ENCODE assay signal across 8 cellular contexts in the genomic region with DNA sequence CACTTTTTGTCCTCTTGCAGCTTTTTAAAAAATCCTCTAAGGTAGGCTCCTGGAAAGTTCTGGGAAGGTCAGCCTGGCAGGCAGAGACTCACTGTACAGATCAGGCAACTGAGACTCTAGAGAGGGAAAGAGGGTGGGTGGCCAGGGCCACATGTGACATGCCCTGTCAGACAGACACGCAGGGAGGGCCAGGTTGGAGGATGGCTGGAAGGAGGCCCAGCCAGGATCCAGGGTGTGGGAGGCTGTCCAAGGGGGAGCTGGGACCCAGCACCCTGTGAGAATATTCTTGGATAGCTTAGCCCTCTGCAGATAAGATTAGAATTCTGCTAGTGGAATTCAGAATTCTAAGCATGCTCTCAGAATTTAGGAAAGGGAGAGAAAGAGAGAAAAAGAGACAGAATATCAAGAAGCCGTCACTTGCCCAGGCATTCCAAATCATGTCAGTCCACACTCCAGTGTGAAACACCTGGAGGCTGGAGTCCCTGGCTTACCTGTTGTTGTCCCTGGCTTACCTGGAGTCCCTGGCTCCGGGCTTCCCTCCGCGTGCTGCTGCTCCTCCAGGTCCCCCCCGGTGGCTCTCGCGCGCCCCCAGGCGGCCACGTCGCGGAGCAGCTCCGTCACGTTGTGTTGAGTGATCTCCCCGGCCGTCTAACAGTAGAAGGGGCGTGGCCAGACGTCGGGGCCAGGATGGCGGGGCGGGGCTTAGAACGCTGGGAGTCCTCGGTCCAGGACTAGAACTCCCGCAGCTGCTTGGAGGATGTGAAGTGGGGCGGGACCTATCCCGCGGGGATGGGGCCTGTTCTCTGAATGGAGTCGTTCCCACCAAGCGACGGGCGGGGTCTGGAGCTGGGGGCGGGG. TPM values are rescaled to one million over a fixed set of nuclear protein-coding genes. Genes with fewer than 3 reads are reported as not detected.
DNase-seq lines count a peak whose midpoint lies in the region; ATAC-seq, FAIRE-seq and TF ChIP-seq lines count a peak whose summit lies in the region.

No MANE protein-coding gene starts in this region.

- in situ Hi-C loops in HepG2 (cut with HindIII; ENCODE audit: extremely low pct_ligation_motif_present, low pct_unique_long_range_greater_than_20kb) = no loop called here

- BruUV-seq in HepG2 (replicated peaks; lab: Mats Ljungman, UMichigan) = no TSS peak

- no peak overlapping the region for H3K4me2 ChIP-seq in HepG2 (ENCODE audit: low read depth, low read length)

- H3K27me3 ChIP-seq in HepG2 (ENCODE audit: control insufficient read depth in 1 of 2, insufficient read depth in 2 of 2, low read length in 2 of 2) = peaks cover 0 to 31% of the 10 kb centered on the region in 2 experiments; a peak in 2 of 5 replicates

- no peaks in the 10 kb centered on the region for H3K9me3 ChIP-seq in HepG2 (ENCODE audit: low read length)

- POLR2A ChIA-PET in HepG2 (lab: Yijun Ruan, JAX) = interaction anchor here (0.7 to 1.1 kb wide), 4 partner anchors 43 to 301 kb away, joined by 3 to 5 read pairs (median 4); a partner anchor contains a TSS

- no peak overlapping the region for H2AFZ ChIP-seq in HepG2 (ENCODE audit: low read length)

- TF ChIP-seq EP300 in HepG2 (IDR thresholded peaks at IDR 0.05; ENCODE audit: low read depth in 2 of 2, low read length in 2 of 2) (no peak), HepG2 (CRISPR knock-in tag; IDR thresholded peaks at IDR 0.05; ENCODE audit: borderline replicate concordance) (no peak)

- peak; percentile 53 for ATAC-seq in HG03520 (IDR thresholded peaks at IDR 0.05; ENCODE audit: unreplicated experiment)
- peak; percentile 79 for ATAC-seq in HepG2
- no peak for ATAC-seq in GM18873 (IDR thresholded peaks at IDR 0.05; ENCODE audit: low FRiP score, unreplicated experiment)

- no peak for TF ChIP-seq POLR2A in HepG2 (IDR thresholded peaks at IDR 0.05; ENCODE audit: insufficient read depth in 1 of 2, low read depth in 2 of 2, low read length in 2 of 2)

- H3K4me1 Mint-ChIP-seq in activated CD4-positive, alpha-beta T cell treated with anti-CD3 and anti-CD28 coated beads, Interleukin-2, amount 10 ng/mL, durations not matched to agents 24 days and 14 days = peaks cover 6% of the 10 kb centered on the region
- peaks cover 14% of the 10 kb centered on the region for H3K4me1 Mint-ChIP-seq in chondrocyte (ENCODE audit: low read depth)

- no peak overlapping the region for H3K27ac ChIP-seq in HepG2 (ENCODE audit: extremely low read length, insufficient read depth, low read length)

- peak; percentile 84 for TF ChIP-seq RAD21 in HepG2 (CRISPR knock-in tag; IDR thresholded peaks at IDR 0.05)

- FAIRE-seq in G401.6 (lab: Jason Lieb, UNC) (peak; percentile 95), HepG2 (lab: Jason Lieb, UNC) (peak; percentile 23)

- H3K9me3 Mint-ChIP-seq in activated CD4-positive, alpha-beta T cell treated with anti-CD3 and anti-CD28 coated beads, Interleukin-2, amount 10 ng/mL, durations not matched to agents 24 days and 14 days = no peaks in the 10 kb centered on the region
- no peaks in the 10 kb centered on the region for H3K9me3 Mint-ChIP-seq in chondrocyte (ENCODE audit: low read depth)

- H3K36me3 ChIP-seq in HepG2 (replicated peaks in 1 of 2; ENCODE audit: control insufficient read depth in 1 of 2, insufficient read depth in 2 of 2, low read length in 2 of 2) = no peaks in the 10 kb centered on the region

- H3K27ac Mint-ChIP-seq in activated CD4-positive, alpha-beta T cell treated with anti-CD3 and anti-CD28 coated beads, Interleukin-2, amount 10 ng/mL, durations not matched to agents 24 days and 14 days = peak overlapping the region; percentile 37
- H3K27ac Mint-ChIP-seq in chondrocyte (ENCODE audit: unreplicated experiment) = no peak overlapping the region

- H3K4me3 ChIP-seq in HepG2 (replicated peaks in 1 of 3; ENCODE audit: insufficient read depth in 1 of 3, low read depth in 2 of 3, low read length in 3 of 3) = no peak overlapping the region

- no peaks in the 10 kb centered on the region for H4K20me1 ChIP-seq in HepG2 (ENCODE audit: insufficient read depth, low read length)

- H3K27me3 Mint-ChIP-seq in activated CD4-positive, alpha-beta T cell treated with anti-CD3 and anti-CD28 coated beads, Interleukin-2, amount 10 ng/mL, durations not matched to agents 24 days and 14 days = peaks cover 37% of the 10 kb centered on the region
- H3K27me3 Mint-ChIP-seq in chondrocyte (ENCODE audit: low read depth) = peaks cover 13% of the 10 kb centered on the region

- CTCF ChIA-PET in HepG2 (lab: Yijun Ruan, JAX; ENCODE audit: low intra/inter-chr PET ratio, low total read pairs) = interaction anchor here (0.7 to 1.5 kb wide), 2 partner anchors 15 to 19 kb away, joined by 3 to 15 read pairs; no protein-coding TSS in a partner anchor

- peaks cover 20% of the 10 kb centered on the region for H3K4me1 ChIP-seq in HepG2 (ENCODE audit: insufficient read depth, low read length)

- H3K36me3 Mint-ChIP-seq in activated CD4-positive, alpha-beta T cell treated with anti-CD3 and anti-CD28 coated beads, Interleukin-2, amount 10 ng/mL, durations not matched to agents 24 days and 14 days (ENCODE audit: low read depth) = no peaks in the 10 kb centered on the region
- H3K36me3 Mint-ChIP-seq in chondrocyte (ENCODE audit: low read depth) = no peaks in the 10 kb centered on the region

- H3K79me2 ChIP-seq in HepG2 (ENCODE audit: insufficient read depth, low read length) = no peaks in the 10 kb centered on the region

- TF ChIP-seq CTCF in chondrocyte (IDR thresholded peaks at IDR 0.05) (peak; percentile 92), HepG2 (CRISPR knock-in tag; IDR thresholded peaks at IDR 0.05) (peak; percentile 98)

- H3K9ac ChIP-seq in HepG2 (ENCODE audit: insufficient read depth, low read depth, low read length) = no peak overlapping the region

- peak overlapping the region; percentile 34 for H3K4me3 Mint-ChIP-seq in activated CD4-positive, alpha-beta T cell treated with anti-CD3 and anti-CD28 coated beads, Interleukin-2, amount 10 ng/mL, durations not matched to agents 24 days and 14 days
- no peak overlapping the region for H3K4me3 Mint-ChIP-seq in chondrocyte (ENCODE audit: unreplicated experiment)

- DNase-seq in NCI-H748 treated with DMSO at 0.1 percent for 48 hours (lab: John Stamatoyannopoulos, UW) = peak; percentile 96
- peak; percentile 97 for DNase-seq in activated CD4-positive, alpha-beta T cell treated with anti-CD3 and anti-CD28 coated beads, Interleukin-2, amount 10 ng/mL, durations not matched to agents 24 days and 14 days
- DNase-seq in chondrocyte (ENCODE audit: low spot score) = no peak
- DNase-seq in HepG2 (ENCODE audit: low spot score) = peak; percentile 81
- DNase-seq in stimulated activated CD4-positive, alpha-beta T cell treated with anti-CD3 and anti-CD28 coated beads, TNF-alpha, amount 100 ng/mL, for 4 hours (ENCODE audit: low read depth in 3 of 3) = peak; percentile 68 to 76 (median 73)

- intact Hi-C loops in activated CD4-positive, alpha-beta T cell treated with anti-CD3 and anti-CD28 coated beads, Interleukin-2, amount 10 ng/mL, durations not matched to agents 24 days and 14 days (cut with micrococcal nuclease) = loop anchor here (2.0 to 5.0 kb wide), 3 partner anchors 20 to 282 kb away; a partner anchor contains a TSS
- intact Hi-C loops in HepG2 (cut with micrococcal nuclease; ENCODE audit: unreplicated experiment) = loop anchor here (2.0 kb wide), 1 partner anchor 20 kb away; no protein-coding TSS in a partner anchor

- WGBS in HepG2 (ENCODE audit: low lambda C conversion rate) = 26% methylated on average over 2 of the region's 33 CpGs

RNA-seq across cellular contexts. Expression of a gene that starts 2.8 kb away (rescaled TPM):
- total RNA-seq in activated CD4-positive, alpha-beta T cell treated with anti-CD3 and anti-CD28 coated beads, Interleukin-2, amount 10 ng/mL, durations not matched to agents 24 days and 14 days = not detected in 2 replicates
- not detected in 3 replicates for total RNA-seq in chondrocyte
- total RNA-seq in HepG2 (2016; rRNA removed; fragmentation: Illumina TruSeq; extraction: Trizol) = 3.5 and 3.7 TPM in 2 replicates
- 1.9 and 3.2 TPM in 2 replicates for total RNA-seq in HepG2 (2016; cell fraction: cytosol; rRNA removed; fragmentation: Illumina TruSeq; extraction: Trizol; ENCODE audit: low read depth)
- total RNA-seq in HepG2 (2016; cell fraction: insoluble cytoplasmic fraction; rRNA removed; fragmentation: Illumina TruSeq; extraction: Trizol) = 3.8 and 5.6 TPM in 2 replicates
- 2.0 and 2.4 TPM in 2 replicates for total RNA-seq in HepG2 (2016; cell fraction: membrane; rRNA removed; fragmentation: Illumina TruSeq; extraction: Trizol)
- 1.6 and 2.3 TPM in 2 replicates for total RNA-seq in HepG2 (2016; cell fraction: nucleus; rRNA removed; fragmentation: Illumina TruSeq; extraction: Trizol)
- polyA plus RNA-seq in HepG2 (2011; rRNA removed) = 3.7 TPM in 2 replicates
- 4.8 and 5.7 TPM in 2 replicates for polyA plus RNA-seq in HepG2 (2011; cell fraction: cytosol; rRNA removed)
- 2.4 and 3.1 TPM in 2 replicates for polyA plus RNA-seq in HepG2 (2011; cell fraction: nucleus; rRNA removed)
- polyA plus RNA-seq in HepG2 (2012) = 4.6 and 9.0 TPM in 2 replicates
- polyA plus RNA-seq in HepG2 (2016; cell fraction: cytosol; fragmentation: Illumina TruSeq; extraction: Trizol; ENCODE audit: low read depth) = 1.5 and 2.8 TPM in 2 replicates
- polyA plus RNA-seq in HepG2 (2016; cell fraction: insoluble cytoplasmic fraction; fragmentation: Illumina TruSeq; extraction: Trizol; ENCODE audit: low read depth) = 4.3 and 5.1 TPM in 2 replicates
- 1.1 and 1.6 TPM in 2 replicates for polyA plus RNA-seq in HepG2 (2016; cell fraction: membrane; fragmentation: Illumina TruSeq; extraction: Trizol; ENCODE audit: low read depth)
- polyA plus RNA-seq in HepG2 (2016; cell fraction: nucleus; fragmentation: Illumina TruSeq; extraction: Trizol; ENCODE audit: insufficient read depth, low read depth) = 3.4 TPM in 2 replicates
- 0.48 and 0.75 TPM in 2 replicates for polyA minus RNA-seq in HepG2 (2011; rRNA and poly(A)+ RNA removed; ENCODE audit: low replicate concordance)
- not detected in 2 replicates for polyA minus RNA-seq in HepG2 (2011; cell fraction: cytosol; rRNA and poly(A)+ RNA removed)
- polyA minus RNA-seq in HepG2 (2011; cell fraction: nucleus; rRNA and poly(A)+ RNA removed) = not detected in 2 replicates

RNA-seq across cellular contexts. Expression of a gene that starts 6.1 kb away (rescaled TPM):
- not detected in 2 replicates for total RNA-seq in activated CD4-positive, alpha-beta T cell treated with anti-CD3 and anti-CD28 coated beads, Interleukin-2, amount 10 ng/mL, durations not matched to agents 24 days and 14 days
- 0.90 to 2.2 TPM (median 1.3 TPM) in 3 replicates for total RNA-seq in chondrocyte
- total RNA-seq in HepG2 (2016; rRNA removed; fragmentation: Illumina TruSeq; extraction: Trizol) = 0.40 and 0.41 TPM in 2 replicates
- total RNA-seq in HepG2 (2016; cell fraction: cytosol; rRNA removed; fragmentation: Illumina TruSeq; extraction: Trizol; ENCODE audit: low read depth) = 0.40 TPM in 1 of 2 replicates, not detected in the other
- 0.17 and 0.30 TPM in 2 replicates for total RNA-seq in HepG2 (2016; cell fraction: insoluble cytoplasmic fraction; rRNA removed; fragmentation: Illumina TruSeq; extraction: Trizol)
- total RNA-seq in HepG2 (2016; cell fraction: membrane; rRNA removed; fragmentation: Illumina TruSeq; extraction: Trizol) = 0.17 and 0.34 TPM in 2 replicates
- total RNA-seq in HepG2 (2016; cell fraction: nucleus; rRNA removed; fragmentation: Illumina TruSeq; extraction: Trizol) = 0.66 and 1.1 TPM in 2 replicates
- polyA plus RNA-seq in HepG2 (2011; rRNA removed) = 0.30 and 0.33 TPM in 2 replicates
- 0.12 and 0.27 TPM in 2 replicates for polyA plus RNA-seq in HepG2 (2011; cell fraction: cytosol; rRNA removed)
- 1.0 and 1.6 TPM in 2 replicates for polyA plus RNA-seq in HepG2 (2011; cell fraction: nucleus; rRNA removed)
- 0.24 and 0.31 TPM in 2 replicates for polyA plus RNA-seq in HepG2 (2012)
- 0.28 TPM in 1 of 2 replicates, not detected in the other for polyA plus RNA-seq in HepG2 (2016; cell fraction: cytosol; fragmentation: Illumina TruSeq; extraction: Trizol; ENCODE audit: low read depth)
- polyA plus RNA-seq in HepG2 (2016; cell fraction: insoluble cytoplasmic fraction; fragmentation: Illumina TruSeq; extraction: Trizol; ENCODE audit: low read depth) = 0.41 and 0.73 TPM in 2 replicates
- polyA plus RNA-seq in HepG2 (2016; cell fraction: membrane; fragmentation: Illumina TruSeq; extraction: Trizol; ENCODE audit: low read depth) = not detected in 2 replicates
- polyA plus RNA-seq in HepG2 (2016; cell fraction: nucleus; fragmentation: Illumina TruSeq; extraction: Trizol; ENCODE audit: insufficient read depth, low read depth) = 1.1 and 1.9 TPM in 2 replicates
- polyA minus RNA-seq in HepG2 (2011; rRNA and poly(A)+ RNA removed; ENCODE audit: low replicate concordance) = 0.06 and 16.2 TPM in 2 replicates
- not detected in 2 replicates for polyA minus RNA-seq in HepG2 (2011; cell fraction: cytosol; rRNA and poly(A)+ RNA removed)
- 0.26 TPM in 1 of 2 replicates, not detected in the other for polyA minus RNA-seq in HepG2 (2011; cell fraction: nucleus; rRNA and poly(A)+ RNA removed)

RNA-seq across cellular contexts. Expression of a gene that starts 11.4 kb away (rescaled TPM):
- total RNA-seq in activated CD4-positive, alpha-beta T cell treated with anti-CD3 and anti-CD28 coated beads, Interleukin-2, amount 10 ng/mL, durations not matched to agents 24 days and 14 days = 0.36 and 0.51 TPM in 2 replicates
- total RNA-seq in chondrocyte (0.62 TPM in 1 of 3 replicates, not detected in the others), HepG2 (2016; rRNA removed; fragmentation: Illumina TruSeq; extraction: Trizol) (1.3 and 1.4 TPM in 2 replicates)
- 0.91 and 3.3 TPM in 2 replicates for total RNA-seq in HepG2 (2016; cell fraction: cytosol; rRNA removed; fragmentation: Illumina TruSeq; extraction: Trizol; ENCODE audit: low read depth)
- 1.3 and 1.5 TPM in 2 replicates for total RNA-seq in HepG2 (2016; cell fraction: insoluble cytoplasmic fraction; rRNA removed; fragmentation: Illumina TruSeq; extraction: Trizol)
- total RNA-seq in HepG2 (2016; cell fraction: membrane; rRNA removed; fragmentation: Illumina TruSeq; extraction: Trizol) = 3.2 and 3.6 TPM in 2 replicates
- total RNA-seq in HepG2 (2016; cell fraction: nucleus; rRNA removed; fragmentation: Illumina TruSeq; extraction: Trizol) = 0.99 and 1.1 TPM in 2 replicates
- polyA plus RNA-seq in HepG2 (2011; rRNA removed) = 1.3 and 2.4 TPM in 2 replicates
- 2.1 and 2.2 TPM in 2 replicates for polyA plus RNA-seq in HepG2 (2011; cell fraction: cytosol; rRNA removed)
- polyA plus RNA-seq in HepG2 (2011; cell fraction: nucleus; rRNA removed) = 1.6 and 1.8 TPM in 2 replicates
- 1.8 and 3.8 TPM in 2 replicates for polyA plus RNA-seq in HepG2 (2012)
- polyA plus RNA-seq in HepG2 (2016; cell fraction: cytosol; fragmentation: Illumina TruSeq; extraction: Trizol; ENCODE audit: low read depth) = 3.1 and 3.6 TPM in 2 replicates
- 0.81 and 1.7 TPM in 2 replicates for polyA plus RNA-seq in HepG2 (2016; cell fraction: insoluble cytoplasmic fraction; fragmentation: Illumina TruSeq; extraction: Trizol; ENCODE audit: low read depth)
- polyA plus RNA-seq in HepG2 (2016; cell fraction: membrane; fragmentation: Illumina TruSeq; extraction: Trizol; ENCODE audit: low read depth) = 2.3 and 3.5 TPM in 2 replicates
- polyA plus RNA-seq in HepG2 (2016; cell fraction: nucleus; fragmentation: Illumina TruSeq; extraction: Trizol; ENCODE audit: insufficient read depth, low read depth) = 1.7 and 2.1 TPM in 2 replicates
- 0.64 and 6.2 TPM in 2 replicates for polyA minus RNA-seq in HepG2 (2011; rRNA and poly(A)+ RNA removed; ENCODE audit: low replicate concordance)
- 2.5 TPM in 1 of 2 replicates, not detected in the other for polyA minus RNA-seq in HepG2 (2011; cell fraction: cytosol; rRNA and poly(A)+ RNA removed)
- polyA minus RNA-seq in HepG2 (2011; cell fraction: nucleus; rRNA and poly(A)+ RNA removed) = 1.0 TPM in 1 of 2 replicates, not detected in the other

RNA-seq across cellular contexts. Expression of a gene that starts 19.7 kb away (rescaled TPM):
- not detected in 2 replicates for total RNA-seq in activated CD4-positive, alpha-beta T cell treated with anti-CD3 and anti-CD28 coated beads, Interleukin-2, amount 10 ng/mL, durations not matched to agents 24 days and 14 days
- 0.80 TPM in 1 of 3 replicates, not detected in the others for total RNA-seq in chondrocyte
- not detected in 2 replicates for total RNA-seq in HepG2 (2016; rRNA removed; fragmentation: Illumina TruSeq; extraction: Trizol)
- not detected in 2 replicates for total RNA-seq in HepG2 (2016; cell fraction: cytosol; rRNA removed; fragmentation: Illumina TruSeq; extraction: Trizol; ENCODE audit: low read depth)
- not detected in 2 replicates for total RNA-seq in HepG2 (2016; cell fraction: insoluble cytoplasmic fraction; rRNA removed; fragmentation: Illumina TruSeq; extraction: Trizol)
- not detected in 2 replicates for total RNA-seq in HepG2 (2016; cell fraction: membrane; rRNA removed; fragmentation: Illumina TruSeq; extraction: Trizol)
- total RNA-seq in HepG2 (2016; cell fraction: nucleus; rRNA removed; fragmentation: Illumina TruSeq; extraction: Trizol) = 0.12 TPM in 1 of 2 replicates, not detected in the other
- 0.04 TPM in 1 of 2 replicates, not detected in the other for polyA plus RNA-seq in HepG2 (2011; rRNA removed)
- polyA plus RNA-seq in HepG2 (2011; cell fraction: cytosol; rRNA removed) = 0.11 TPM in 1 of 2 replicates, not detected in the other
- polyA plus RNA-seq in HepG2 (2011; cell fraction: nucleus; rRNA removed) = 0.87 and 0.90 TPM in 2 replicates
- polyA plus RNA-seq in HepG2 (2012) = 0.24 and 0.25 TPM in 2 replicates
- polyA plus RNA-seq in HepG2 (2016; cell fraction: cytosol; fragmentation: Illumina TruSeq; extraction: Trizol; ENCODE audit: low read depth) = not detected in 2 replicates
- not detected in 2 replicates for polyA plus RNA-seq in HepG2 (2016; cell fraction: insoluble cytoplasmic fraction; fragmentation: Illumina TruSeq; extraction: Trizol; ENCODE audit: low read depth)
- polyA plus RNA-seq in HepG2 (2016; cell fraction: membrane; fragmentation: Illumina TruSeq; extraction: Trizol; ENCODE audit: low read depth) = not detected in 2 replicates
- not detected in 2 replicates for polyA plus RNA-seq in HepG2 (2016; cell fraction: nucleus; fragmentation: Illumina TruSeq; extraction: Trizol; ENCODE audit: insufficient read depth, low read depth)
- 0.05 and 0.52 TPM in 2 replicates for polyA minus RNA-seq in HepG2 (2011; rRNA and poly(A)+ RNA removed; ENCODE audit: low replicate concordance)
- polyA minus RNA-seq in HepG2 (2011; cell fraction: cytosol; rRNA and poly(A)+ RNA removed) = not detected in 2 replicates
- polyA minus RNA-seq in HepG2 (2011; cell fraction: nucleus; rRNA and poly(A)+ RNA removed) = 0.62 and 2.8 TPM in 2 replicates

RNA-seq across cellular contexts. Expression of a gene that starts 42.9 kb away (rescaled TPM):
- total RNA-seq in activated CD4-positive, alpha-beta T cell treated with anti-CD3 and anti-CD28 coated beads, Interleukin-2, amount 10 ng/mL, durations not matched to agents 24 days and 14 days = 103 and 104 TPM in 2 replicates
- total RNA-seq in chondrocyte = 86.1 to 111 TPM (median 103 TPM) in 3 replicates
- 13.0 and 29.7 TPM in 2 replicates for total RNA-seq in HepG2 (2016; rRNA removed; fragmentation: Illumina TruSeq; extraction: Trizol)
- total RNA-seq in HepG2 (2016; cell fraction: cytosol; rRNA removed; fragmentation: Illumina TruSeq; extraction: Trizol; ENCODE audit: low read depth) = 8.7 and 9.6 TPM in 2 replicates
- total RNA-seq in HepG2 (2016; cell fraction: insoluble cytoplasmic fraction; rRNA removed; fragmentation: Illumina TruSeq; extraction: Trizol) = 10.7 and 30.4 TPM in 2 replicates
- total RNA-seq in HepG2 (2016; cell fraction: membrane; rRNA removed; fragmentation: Illumina TruSeq; extraction: Trizol) = 16.0 and 19.8 TPM in 2 replicates
- 33.8 and 39.8 TPM in 2 replicates for total RNA-seq in HepG2 (2016; cell fraction: nucleus; rRNA removed; fragmentation: Illumina TruSeq; extraction: Trizol)
- polyA plus RNA-seq in HepG2 (2011; rRNA removed) = 30.3 and 40.4 TPM in 2 replicates
- 13.1 and 19.7 TPM in 2 replicates for polyA plus RNA-seq in HepG2 (2011; cell fraction: cytosol; rRNA removed)
- polyA plus RNA-seq in HepG2 (2011; cell fraction: nucleus; rRNA removed) = 234 and 309 TPM in 2 replicates
- 30.8 and 39.8 TPM in 2 replicates for polyA plus RNA-seq in HepG2 (2012)
- 16.9 and 17.6 TPM in 2 replicates for polyA plus RNA-seq in HepG2 (2016; cell fraction: cytosol; fragmentation: Illumina TruSeq; extraction: Trizol; ENCODE audit: low read depth)
- 21.3 and 29.2 TPM in 2 replicates for polyA plus RNA-seq in HepG2 (2016; cell fraction: insoluble cytoplasmic fraction; fragmentation: Illumina TruSeq; extraction: Trizol; ENCODE audit: low read depth)
- polyA plus RNA-seq in HepG2 (2016; cell fraction: membrane; fragmentation: Illumina TruSeq; extraction: Trizol; ENCODE audit: low read depth) = 27.6 and 31.9 TPM in 2 replicates
- polyA plus RNA-seq in HepG2 (2016; cell fraction: nucleus; fragmentation: Illumina TruSeq; extraction: Trizol; ENCODE audit: insufficient read depth, low read depth) = 194 and 196 TPM in 2 replicates
- 20.6 and 25.3 TPM in 2 replicates for polyA minus RNA-seq in HepG2 (2011; rRNA and poly(A)+ RNA removed; ENCODE audit: low replicate concordance)
- polyA minus RNA-seq in HepG2 (2011; cell fraction: cytosol; rRNA and poly(A)+ RNA removed) = 6.3 and 6.7 TPM in 2 replicates
- polyA minus RNA-seq in HepG2 (2011; cell fraction: nucleus; rRNA and poly(A)+ RNA removed) = 22.7 and 26.5 TPM in 2 replicates
